Comparison of ENCODE assay signal across 16 cellular contexts in genomic region chr20:17650816-17651760, GRCh38. TPM values are rescaled to one million over a fixed set of nuclear protein-coding genes. Genes with fewer than 3 reads are reported as not detected.
DNase-seq lines count a peak whose midpoint lies in the region; ATAC-seq and TF ChIP-seq lines count a peak whose summit lies in the region.
"Had no signal": no experiment of that assay in that cellular context is flagged by ENCODE, and none has a peak within 500 bp of the region (broad histone marks: within the 10 kb centered on the region; RNA-seq: fewer than 3 reads in every experiment).

No MANE protein-coding gene starts in this region.

- peaks cover 2% of the 10 kb centered on the region for H3K4me1 Mint-ChIP-seq in endothelial cell (ENCODE audit: unreplicated experiment)

- TF ChIP-seq RAD21 in IMR-90 (IDR thresholded peaks at IDR 0.05; ENCODE audit: low read length) = no peak

- H3K4me2 ChIP-seq in IMR-90 (ENCODE audit: low read depth, low read length) = no peak overlapping the region

- H4K20me1 ChIP-seq in IMR-90 (ENCODE audit: insufficient read depth, low read length) = peaks cover 99% of the 10 kb centered on the region

- H3K9me3 Mint-ChIP-seq in endothelial cell (ENCODE audit: unreplicated experiment) = no peaks in the 10 kb centered on the region
- H3K9me3 Mint-ChIP-seq: CD4-positive, alpha-beta memory T cell had no signal

- H3K4me3 ChIP-seq in IMR-90 (ENCODE audit: insufficient read depth, low read depth, low read length) = no peak overlapping the region
- H3K4me3 ChIP-seq: esophagus squamous epithelium, mucosa of descending colon, prostate gland had no signal

- H3K36me3 ChIP-seq in IMR-90 (ENCODE audit: control insufficient read depth, insufficient read depth, low read length) = peaks cover 51% of the 10 kb centered on the region
- H3K36me3 ChIP-seq: prostate gland had no signal

- H2AK5ac ChIP-seq in IMR-90 (ENCODE audit: low read depth, low read length) = no peak overlapping the region

- intact Hi-C loops in IMR-90 (cut with micrococcal nuclease) (loop anchor here (5.0 kb wide), 1 partner anchor 286 kb away; no protein-coding TSS in a partner anchor), sciatic nerve (cut with DNase I) (no loop called here)

- no TSS peak for BruUV-seq in IMR-90 (replicated peaks; lab: Mats Ljungman, UMichigan)

- no peak overlapping the region for H3K56ac ChIP-seq in IMR-90 (ENCODE audit: extremely low read depth, insufficient read depth, low read length)

- H2BK120ac ChIP-seq in IMR-90 (ENCODE audit: low read depth, low read length) = no peak overlapping the region

- peak overlapping the region; percentile 29 for H3K23ac ChIP-seq in IMR-90 (ENCODE audit: low read depth, low read length)

- H3K79me1 ChIP-seq in IMR-90 (ENCODE audit: low read depth in 1 of 2, low read length in 2 of 2) = peaks cover 28 to 96% of the 10 kb centered on the region in 2 experiments

- no peak overlapping the region for H3K4ac ChIP-seq in IMR-90 (ENCODE audit: low read depth, low read length)

- DNase-seq in AG20443 (ENCODE audit: low spot score) = peak; percentile 74
- peak; percentile 59 for DNase-seq in IMR-90
- no peak for DNase-seq in endothelial cell (ENCODE audit: low spot score)
- peak; percentile 21 for DNase-seq in sciatic nerve (ENCODE audit: low spot score)
- DNase-seq in HK-2 (ENCODE audit: unreplicated experiment) = no peak
- DNase-seq: CD4-positive, alpha-beta memory T cell; esophagus squamous epithelium; GDM1; stimulated activated CD4-positive, alpha-beta T cell treated with anti-CD3 and anti-CD28 coated beads, Interleukin-2, amount 100 ng/mL, for 24 hours; T-helper 9 cell had no signal

- peak; percentile 46 for ATAC-seq in IMR-90 (ENCODE audit: low read depth)
- peak; percentile 38 for ATAC-seq in sciatic nerve
- no peak for ATAC-seq in HG02884 (IDR thresholded peaks at IDR 0.05; ENCODE audit: unreplicated experiment)
- no peak for ATAC-seq in HG03442 (IDR thresholded peaks at IDR 0.05; ENCODE audit: unreplicated experiment)
- ATAC-seq in HG02840 (IDR thresholded peaks at IDR 0.05; ENCODE audit: low FRiP score, unreplicated experiment) = no peak

- no peak overlapping the region for H2AFZ ChIP-seq in IMR-90 (replicated peaks; ENCODE audit: low read length, poor library complexity)

- H2BK15ac ChIP-seq in IMR-90 (ENCODE audit: low read depth, low read length) = no peak overlapping the region

- H3K27ac ChIP-seq in IMR-90 (ENCODE audit: insufficient read depth, low read length) = peak overlapping the region; percentile 35; the same call in 1 of the 2 replicates

- WGBS in IMR-90 (ENCODE audit: extremely low coverage in 2 of 2, insufficient read length in 1 of 2), 2 experiments = 77% methylated on average over 5 of the region's 18 CpGs; no CpG with 5 or more reads in 1 of the 2 experiments

- dilution Hi-C loops in IMR-90 (cut with HindIII; ENCODE audit: low sequenced_read_pairs, unreplicated experiment) = no loop called here

- in situ Hi-C loops in IMR-90 (cut with MboI; ENCODE audit: low sequenced_read_pairs) = no loop called here

- H4K5ac ChIP-seq in IMR-90 (ENCODE audit: low read depth, low read length) = no peak overlapping the region

- TF ChIP-seq CTCF in IMR-90 (conservative IDR thresholded peaks at IDR 0.05; ENCODE audit: low read depth, low read length) (no peak), endothelial cell (IDR thresholded peaks at IDR 0.05; ENCODE audit: unreplicated experiment) (no peak)

- H3K27me3 ChIP-seq in IMR-90 (ENCODE audit: control insufficient read depth, insufficient read depth, low read length) = no peaks in the 10 kb centered on the region
- H3K27me3 ChIP-seq: esophagus squamous epithelium had no signal

- peak overlapping the region; percentile 15 for H3K27ac Mint-ChIP-seq in endothelial cell (ENCODE audit: unreplicated experiment)
- H3K27ac Mint-ChIP-seq: activated naive CD8-positive, alpha-beta T cell had no signal

- H3K36me3 Mint-ChIP-seq in endothelial cell (ENCODE audit: low read depth, unreplicated experiment) = peaks cover 7% of the 10 kb centered on the region

- H4K8ac ChIP-seq in IMR-90 (ENCODE audit: low read depth in 2 of 2, low read length in 2 of 2) = no peak overlapping the region

- no peak overlapping the region for H2BK5ac ChIP-seq in IMR-90 (ENCODE audit: low read depth, low read length, poor library complexity, severe bottlenecking)

- no peaks in the 10 kb centered on the region for H3K27me3 Mint-ChIP-seq in endothelial cell (ENCODE audit: unreplicated experiment)
- H3K27me3 Mint-ChIP-seq: activated naive CD8-positive, alpha-beta T cell; CD4-positive, alpha-beta memory T cell had no signal

- H3K4me1 ChIP-seq in IMR-90 (ENCODE audit: control insufficient read depth, insufficient read depth, low read length) = peaks cover 50% of the 10 kb centered on the region

- CTCF ChIA-PET in IMR-90 (lab: Yijun Ruan, JAX) = no interaction called here

- H3K14ac ChIP-seq in IMR-90 (replicated peaks; ENCODE audit: low read depth, low read length) = no peak overlapping the region; the same call in 1 of the 2 replicates

- H3K4me3 Mint-ChIP-seq in endothelial cell (ENCODE audit: unreplicated experiment) = no peak overlapping the region
- H3K4me3 Mint-ChIP-seq: activated naive CD8-positive, alpha-beta T cell; CD4-positive, alpha-beta memory T cell had no signal

- H3K9me1 ChIP-seq in IMR-90 (ENCODE audit: insufficient read depth, low read length) = peaks cover 25% of the 10 kb centered on the region

- H4K91ac ChIP-seq in IMR-90 (ENCODE audit: insufficient read depth, low read depth, low read length) = no peak overlapping the region

- no peak overlapping the region for H3K9ac ChIP-seq in IMR-90 (ENCODE audit: low read depth, low read length)

- no peaks in the 10 kb centered on the region for H3K9me3 ChIP-seq in IMR-90 (ENCODE audit: control insufficient read depth, insufficient read depth, low read length)
- H3K9me3 ChIP-seq: esophagus squamous epithelium, mucosa of descending colon, prostate gland had no signal

- no peak overlapping the region for H3K18ac ChIP-seq in IMR-90 (ENCODE audit: low read depth, low read length)

- POLR2A ChIA-PET in IMR-90 (lab: Charles Lee; ENCODE audit: unreplicated experiment) = interaction anchor here (0.6 kb wide), 1 partner anchor 17 kb away, joined by 3 read pairs; no protein-coding TSS in a partner anchor

- H2AK9ac ChIP-seq in IMR-90 (replicated peaks; ENCODE audit: low read depth, low read length, poor library complexity) = no peak overlapping the region

- H2BK20ac ChIP-seq in IMR-90 (ENCODE audit: low read depth, low read length) = no peak overlapping the region

- no peak for TF ChIP-seq POLR2A in IMR-90 (IDR thresholded peaks at IDR 0.05; ENCODE audit: low read depth, low read length)

TF ChIP-seq in IMR-90, 13 proteins besides CTCF, POLR2A, EP300 and RAD21:
- TF ChIP-seq USF2 (IDR thresholded peaks at IDR 0.05; ENCODE audit: low read depth, low read length) = no peak
- TF ChIP-seq RFX5 (IDR thresholded peaks at IDR 0.05; ENCODE audit: low read depth, low read length) = no peak
- TF ChIP-seq FOS (IDR thresholded peaks at IDR 0.05; ENCODE audit: low read depth, low read length) = no peak
- no peak for TF ChIP-seq ELK1 (IDR thresholded peaks at IDR 0.05; ENCODE audit: borderline replicate concordance, low read depth, low read length)
- TF ChIP-seq NFE2L2 (IDR thresholded peaks at IDR 0.05; ENCODE audit: low read depth, low read length) = peak; percentile 64
- peak; percentile 80 for TF ChIP-seq MAFK (IDR thresholded peaks at IDR 0.05; ENCODE audit: low read depth, low read length)
- TF ChIP-seq CEBPB (IDR thresholded peaks at IDR 0.05; ENCODE audit: low read depth, low read length) = peak; percentile 68
- no peak for TF ChIP-seq CHD1 (IDR thresholded peaks at IDR 0.05; ENCODE audit: low read depth, low read length)
- TF ChIP-seq BHLHE40 (IDR thresholded peaks at IDR 0.05; ENCODE audit: low read depth, low read length) = no peak
- TF ChIP-seq RCOR1 (IDR thresholded peaks at IDR 0.05; ENCODE audit: insufficient replicate concordance, low read length) = no peak
- TF ChIP-seq MXI1 (IDR thresholded peaks at IDR 0.05; ENCODE audit: borderline replicate concordance, low read depth, low read length) = no peak
- no peak for TF ChIP-seq SMC3 (IDR thresholded peaks at IDR 0.05; ENCODE audit: low read depth, low read length)
- no peak for TF ChIP-seq MAZ (IDR thresholded peaks at IDR 0.05; ENCODE audit: borderline replicate concordance, low read depth, low read length)
TF ChIP-seq in IMR-90: peak in this region for 3.

RNA-seq across cellular contexts. Expression of gene RRBP1, which starts 31.0 kb away (rescaled TPM):
- total RNA-seq in IMR-90 (2012; rRNA removed) = 90.2 and 99.7 TPM in 2 replicates
- polyA plus RNA-seq in IMR-90 (2012; rRNA removed) = 135 and 136 TPM in 2 replicates
- polyA plus RNA-seq in IMR-90 (2012; cell fraction: cytosol; rRNA removed) = 134 and 143 TPM in 2 replicates
- 216 and 234 TPM in 2 replicates for polyA plus RNA-seq in IMR-90 (2012; cell fraction: nucleus; rRNA removed; ENCODE audit: low replicate concordance)
- total RNA-seq in endothelial cell (ENCODE audit: unreplicated experiment) = 179 TPM
- 163 TPM for total RNA-seq in sciatic nerve

RNA-seq across cellular contexts. Expression of gene BANF2, which starts 48.7 kb away (rescaled TPM):
- total RNA-seq in IMR-90 (2012; rRNA removed) = not detected in 2 replicates
- not detected in 2 replicates for polyA plus RNA-seq in IMR-90 (2012; rRNA removed)
- polyA plus RNA-seq in IMR-90 (2012; cell fraction: cytosol; rRNA removed) = not detected in 2 replicates
- not detected in 2 replicates for polyA plus RNA-seq in IMR-90 (2012; cell fraction: nucleus; rRNA removed; ENCODE audit: low replicate concordance)
- not detected for total RNA-seq in endothelial cell (ENCODE audit: unreplicated experiment)
- not detected for total RNA-seq in sciatic nerve
- total RNA-seq: CD4-positive, alpha-beta memory T cell; esophagus squamous epithelium; mucosa of descending colon had no signal
- polyA plus RNA-seq: CD4-positive, alpha-beta memory T cell had no signal

Comparison
In these comparisons a context has a peak if more than half of its experiments do, and no peak if none do; other contexts are left out.
1. DNase-seq: peak in AG20443 (single experiment), IMR-90 (single experiment) and sciatic nerve (single experiment); none in endothelial cell (single experiment) and HK-2 (single experiment).
2. ATAC-seq: peak in IMR-90 (single experiment) and sciatic nerve (single experiment); none in HG02884 (single experiment), HG03442 (single experiment) and HG02840 (single experiment).